ENCODE assay signal across 8 cellular contexts in the genomic region with DNA sequence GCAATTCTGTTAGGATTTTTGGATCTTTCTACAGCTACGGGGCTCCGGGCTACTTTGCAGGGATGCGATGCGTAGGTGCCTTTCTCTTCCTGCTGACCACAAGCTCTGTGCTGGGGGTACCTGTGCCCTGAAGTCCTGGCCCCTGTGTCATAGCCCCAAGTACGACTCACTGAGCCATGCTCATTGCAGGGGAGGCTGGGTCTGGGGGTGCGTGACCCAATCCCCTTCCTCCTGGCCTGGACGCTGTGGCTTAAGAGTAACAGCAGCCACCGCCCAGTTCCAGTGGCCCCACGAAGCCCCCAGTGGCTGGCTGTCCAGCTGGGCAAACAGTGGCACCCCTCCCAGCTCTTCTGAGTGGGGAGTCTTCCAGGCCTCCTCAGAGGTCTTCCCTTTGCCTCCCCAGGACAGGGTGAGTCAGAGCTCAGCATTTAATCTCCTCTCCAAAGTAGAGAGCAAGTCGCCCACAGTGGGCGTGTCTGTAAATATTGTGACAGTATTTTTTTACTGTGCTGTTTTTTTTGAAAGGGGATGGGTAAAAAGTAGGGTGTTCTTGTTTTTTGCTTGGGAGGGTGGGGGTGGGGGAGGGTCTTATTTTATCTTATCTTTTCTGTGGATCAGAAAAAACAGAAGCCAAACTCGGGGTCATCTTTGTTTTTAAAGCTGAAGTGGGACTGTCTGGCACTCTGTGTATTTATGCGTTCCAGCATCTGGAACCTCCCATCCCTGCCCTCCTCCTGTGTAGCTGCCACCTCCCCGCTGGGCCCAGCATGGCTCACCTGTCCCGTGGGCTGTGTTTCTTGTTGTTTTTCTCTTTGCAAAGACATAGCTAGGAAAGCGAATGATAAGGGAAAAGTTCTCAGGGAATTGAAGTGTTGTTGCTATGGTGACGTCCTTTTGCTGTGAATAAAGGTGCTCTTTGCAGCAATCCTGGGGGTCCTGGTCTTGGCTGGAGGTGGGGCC. TPM values are rescaled to one million over a fixed set of nuclear protein-coding genes. Genes with fewer than 3 reads are reported as not detected.
A peak's percentile ranks its signal among the peaks of the same experiment; 100 is the strongest.
DNase-seq lines count a peak whose midpoint lies in the region; ATAC-seq, FAIRE-seq and TF ChIP-seq lines count a peak whose summit lies in the region.

No MANE protein-coding gene starts in this region.

- intact Hi-C loops in pancreas (cut with DNase I) = no loop called here

- no peaks in the 10 kb centered on the region for H3K9me3 ChIP-seq in pancreas
- H3K9me3 ChIP-seq in tibial nerve = no peaks in the 10 kb centered on the region

- TF ChIP-seq POLR2A in tibial nerve (IDR thresholded peaks at IDR 0.05) = no peak

- no peaks in the 10 kb centered on the region for H3K27me3 ChIP-seq in pancreas
- peaks cover 0 to 11% of the 10 kb centered on the region in 2 donors for H3K27me3 ChIP-seq in tibial nerve

- no peak for TF ChIP-seq EP300 in tibial nerve (IDR thresholded peaks at IDR 0.05)

- H3K4me3 ChIP-seq in choroid plexus epithelial cell (ENCODE audit: low read depth, low read length) (no peak overlapping the region), pancreas (peak overlapping the region in 1 of 4 donors; percentile 72), tibial nerve (no peak overlapping the region)

- WGBS in pancreas, 2 donors = 47 to 49% methylated on average over 17 of the region's 17 CpGs
- 60 to 76% methylated on average over 9 to 16 of the region's 17 CpGs for WGBS in tibial nerve, 2 donors

- H3K4me1 ChIP-seq in pancreas = peaks cover 36 to 76% (median 54%) of the 10 kb centered on the region in 3 donors
- H3K4me1 ChIP-seq in tibial nerve = peaks cover 0 to 92% (median 70%) of the 10 kb centered on the region in 4 donors

- peak overlapping the region in 2 of 4 donors; percentile 4 to 67 for H3K27ac ChIP-seq in pancreas
- peak overlapping the region in 2 of 4 donors; percentile 4 to 82 for H3K27ac ChIP-seq in tibial nerve

- no peak for ATAC-seq in pancreas

- no peak for FAIRE-seq in pancreas (lab: Jason Lieb, UNC)

- H3K36me3 ChIP-seq in pancreas = peaks cover 0 to 9% (median 0%) of the 10 kb centered on the region in 3 donors
- peaks cover 0 to 18% (median 0%) of the 10 kb centered on the region in 3 donors for H3K36me3 ChIP-seq in tibial nerve

- peak; percentile 58 to 66 for DNase-seq in stimulated activated CD4-positive, alpha-beta T cell treated with anti-CD3 and anti-CD28 coated beads, Interleukin-2, amount 100 ng/mL, for 24 hours
- DNase-seq in stimulated activated CD4-positive, alpha-beta T cell treated with anti-CD3 and anti-CD28 coated beads, Interleukin-1b, Interleukin-23, amount 100 ng/mL, for 48 hours = no peak
- peak in 3 of 5 donors; percentile 14 to 51 (median 22) for DNase-seq in T-helper 1 cell
- peak; percentile 65 for DNase-seq in choroid plexus epithelial cell (ENCODE audit: low read depth)
- DNase-seq in pancreas = peak in 4 of 6 donors; percentile 47 to 65 (median 48)
- no peak for DNase-seq in NCI-H1092 treated with DMSO at 0.1 percent for 48 hours (lab: John Stamatoyannopoulos, UW)
- DNase-seq in RKO (ENCODE audit: low spot score) = no peak
- DNase-seq in tibial nerve (ENCODE audit: low spot score in 2 of 2) = no peak

- TF ChIP-seq CTCF in choroid plexus epithelial cell (conservative IDR thresholded peaks at IDR 0.05; ENCODE audit: low read depth, low read length) (no peak), pancreas (IDR thresholded peaks at IDR 0.05) (no peak), tibial nerve (IDR thresholded peaks at IDR 0.05) (no peak)

RNA-seq across cellular contexts. Expression of gene LFNG, which starts 8.2 kb away (rescaled TPM):
- total RNA-seq in pancreas = 10 to 100 TPM; 28.2 to 66.8 (median 41.5) TPM
- polyA plus RNA-seq in pancreas = 10 to 100 TPM; 37.2 to 42.1 TPM
- 10 to 100 TPM in 3 of 4 donors, 1 to 10 TPM in 1; 8.8 to 21.6 (median 11.3) TPM for total RNA-seq in tibial nerve

RNA-seq across cellular contexts. Expression of gene BRAT1, which starts 27.5 kb away (rescaled TPM):
- 10 to 100 TPM; 11.8 to 18.1 (median 13.6) TPM for total RNA-seq in pancreas
- 10 to 100 TPM; 44.7 to 54.4 TPM for polyA plus RNA-seq in pancreas
- 10 to 100 TPM; 38.0 to 72.9 (median 52.0) TPM for total RNA-seq in tibial nerve

RNA-seq across cellular contexts. Expression of gene IQCE, which starts 31.0 kb away (rescaled TPM):
- 10 to 100 TPM in 4 of 6 donors, 1 to 10 TPM in 2; 8.8 to 14.1 (median 12.1) TPM for total RNA-seq in pancreas
- 10 to 100 TPM in 1 of 2 donors, 1 to 10 TPM in 1; 8.8 to 10.9 TPM for polyA plus RNA-seq in pancreas
- 10 to 100 TPM; 16.8 to 46.9 (median 26.9) TPM for total RNA-seq in tibial nerve

RNA-seq across cellular contexts. Expression of gene GRIFIN, which starts 51.6 kb away (rescaled TPM):
- total RNA-seq in pancreas (not detected), tibial nerve (not detected)
- polyA plus RNA-seq in pancreas = not detected

Comparison
In these comparisons a context has a peak if more than half of its experiments do, and no peak if none do; other contexts are left out.
1. DNase-seq: peak in stimulated activated CD4-positive, alpha-beta T cell treated with anti-CD3 and anti-CD28 coated beads, Interleukin-2, amount 100 ng/mL, for 24 hours (2 of 2), T-helper 1 cell (3 of 5), choroid plexus epithelial cell (single experiment) and pancreas (4 of 6); none in stimulated activated CD4-positive, alpha-beta T cell treated with anti-CD3 and anti-CD28 coated beads, Interleukin-1b, Interleukin-23, amount 100 ng/mL, for 48 hours (single experiment), NCI-H1092 treated with DMSO at 0.1 percent for 48 hours (single experiment), RKO (single experiment) and tibial nerve (0 of 2).